1 cellular context compared by ENCODE assay signal in the genomic region with DNA sequence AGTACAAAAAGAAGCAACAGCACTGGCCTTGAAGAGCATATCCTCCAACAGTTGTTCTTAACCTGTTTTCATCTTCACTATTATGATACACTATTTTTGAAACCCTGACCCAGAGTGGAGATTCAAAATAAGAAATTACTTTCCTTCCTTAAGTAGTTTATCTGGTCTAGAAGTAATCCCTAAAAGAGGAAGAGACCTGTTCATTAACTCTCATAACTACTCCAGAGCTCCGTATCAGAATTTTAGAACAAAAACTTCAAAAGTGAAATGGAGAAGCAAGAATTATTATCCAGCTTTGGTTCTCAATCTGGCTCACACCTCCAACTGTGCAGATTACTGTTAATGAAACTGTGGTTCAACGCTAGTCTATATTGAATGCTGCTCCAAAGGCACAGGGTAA.
TF ChIP-seq lines count a peak whose summit lies in the region.

No MANE protein-coding gene starts in this region.

TF ChIP-seq in K562, 482 proteins besides CTCF, POLR2A, EP300 and RAD21:
- no peak for TF ChIP-seq E2F8 (IDR thresholded peaks at IDR 0.05; ENCODE audit: low read depth, partially characterized antibody)
- peak; percentile 53; the same call in 1 of the 2 replicates for TF ChIP-seq SPI1 (IDR thresholded peaks at IDR 0.05; ENCODE audit: borderline replicate concordance, low read depth, low read length)
- peak; percentile 45; the same call in 1 of the 2 replicates for TF ChIP-seq HMBOX1 (IDR thresholded peaks at IDR 0.05)
- TF ChIP-seq, protein P1, sequence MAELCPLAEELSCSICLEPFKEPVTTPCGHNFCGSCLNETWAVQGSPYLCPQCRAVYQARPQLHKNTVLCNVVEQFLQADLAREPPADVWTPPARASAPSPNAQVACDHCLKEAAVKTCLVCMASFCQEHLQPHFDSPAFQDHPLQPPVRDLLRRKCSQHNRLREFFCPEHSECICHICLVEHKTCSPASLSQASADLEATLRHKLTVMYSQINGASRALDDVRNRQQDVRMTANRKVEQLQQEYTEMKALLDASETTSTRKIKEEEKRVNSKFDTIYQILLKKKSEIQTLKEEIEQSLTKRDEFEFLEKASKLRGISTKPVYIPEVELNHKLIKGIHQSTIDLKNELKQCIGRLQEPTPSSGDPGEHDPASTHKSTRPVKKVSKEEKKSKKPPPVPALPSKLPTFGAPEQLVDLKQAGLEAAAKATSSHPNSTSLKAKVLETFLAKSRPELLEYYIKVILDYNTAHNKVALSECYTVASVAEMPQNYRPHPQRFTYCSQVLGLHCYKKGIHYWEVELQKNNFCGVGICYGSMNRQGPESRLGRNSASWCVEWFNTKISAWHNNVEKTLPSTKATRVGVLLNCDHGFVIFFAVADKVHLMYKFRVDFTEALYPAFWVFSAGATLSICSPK (IDR thresholded peaks at IDR 0.05; ENCODE audit: borderline replicate concordance) = no peak
